In genomic region chr10:119596537-119597404, GRCh38 we compare ENCODE assay signal across 8 cellular contexts. TPM values are rescaled to one million over a fixed set of nuclear protein-coding genes. Genes with fewer than 3 reads are reported as not detected.
DNase-seq lines count a peak whose midpoint lies in the region; ATAC-seq, FAIRE-seq and TF ChIP-seq lines count a peak whose summit lies in the region.

Gene TIAL1 (minus strand): TSS chr10:119596964. CDS start chr10:119596465, 499 bp downstream.

- peak within 1 kb of the TSS; percentile 82 for H2AFZ ChIP-seq in trophoblast cell (ENCODE audit: insufficient read depth, low read length, poor library complexity)

- peak within 1 kb of the TSS; percentile 81 for H3K23ac ChIP-seq in trophoblast cell (ENCODE audit: low read length)

- intact Hi-C loops in adrenal gland (cut with DNase I) (no loop called here), cardiac septum (cut with DNase I) (loop anchor here (5.0 kb wide), 1 partner anchor 71 kb away; no protein-coding TSS in a partner anchor), transverse colon (cut with DNase I; ENCODE audit: low total_unique reads) (loop anchor here (10.0 kb wide), 1 partner anchor 52 kb away; the partner anchor contains the start of gene RGS10)

- peak within 1 kb of the TSS; percentile 99 for H2BK5ac ChIP-seq in trophoblast cell (ENCODE audit: low read depth, low read length, poor library complexity)

- no peaks in the 10 kb centered on the region for H3K27me3 ChIP-seq in adrenal gland
- no peaks in the 10 kb centered on the region for H3K27me3 ChIP-seq in trophoblast cell (ENCODE audit: insufficient read depth, low read length)
- no peaks in the 10 kb centered on the region for H3K27me3 ChIP-seq in transverse colon

- peak within 1 kb of the TSS; percentile 99 for H3K14ac ChIP-seq in trophoblast cell (ENCODE audit: low read length)

- H2BK120ac ChIP-seq in trophoblast cell (ENCODE audit: insufficient read depth, low read length, poor library complexity): peak within 1 kb of the TSS; percentile 95

- TF ChIP-seq POLR2A in GM12892 (IDR thresholded peaks at IDR 0.05; ENCODE audit: low read depth, low read length) (peak; percentile 72), adrenal gland (IDR thresholded peaks at IDR 0.05) (peak; percentile 72 to 94), transverse colon (IDR thresholded peaks at IDR 0.05) (peak; percentile 91)

- H3K4me2 ChIP-seq in trophoblast cell (ENCODE audit: low read length): peak within 1 kb of the TSS; percentile 97

- in situ Hi-C loops in transverse colon (cut with MboI; ENCODE audit: low pct_ligation_motif_present in 1 of 4, low pct_unique_long_range_greater_than_20kb in 1 of 4, low sequenced_read_pairs in 3 of 4): no loop called here

- no peak for TF ChIP-seq EP300 in transverse colon (IDR thresholded peaks at IDR 0.05; ENCODE audit: low read depth)

- FAIRE-seq in GM12892 (lab: Jason Lieb, UNC): peak; percentile 100

- H3K79me2 ChIP-seq in trophoblast cell (ENCODE audit: control insufficient read depth, insufficient read depth, low read length, poor library complexity): peaks cover 15% of the 10 kb centered on the region

- TF ChIP-seq CTCF in adrenal gland (IDR thresholded peaks at IDR 0.05): no peak
- TF ChIP-seq CTCF in transverse colon (IDR thresholded peaks at IDR 0.05): no peak

- no peak within 1 kb of the TSS for H2BK12ac ChIP-seq in trophoblast cell (ENCODE audit: low read length)

- H4K91ac ChIP-seq in trophoblast cell (ENCODE audit: low read depth, low read length): peak within 1 kb of the TSS; percentile 98

- H3K4ac ChIP-seq in trophoblast cell (ENCODE audit: low read depth, low read length): peak within 1 kb of the TSS; percentile 98

- H3K18ac ChIP-seq in trophoblast cell (ENCODE audit: low read length): peak within 1 kb of the TSS; percentile 96

- peaks cover 10% of the 10 kb centered on the region for H3K79me1 ChIP-seq in trophoblast cell (ENCODE audit: low read length)

- peak within 1 kb of the TSS; percentile 99 for H2AK5ac ChIP-seq in trophoblast cell (ENCODE audit: low read length)

- WGBS in adrenal gland, 4 donors: 0 to 1% (median 1%) methylated on average over 41 to 66 of the region's 66 CpGs
- WGBS in trophoblast cell (ENCODE audit: extremely low coverage, insufficient coverage, insufficient read length): no CpG with 5 or more reads among the region's 66 CpGs
- 0% methylated on average over 2 to 63 of the region's 66 CpGs for WGBS in transverse colon (ENCODE audit: low coverage in 1 of 2), 2 donors

- H3K36me3 ChIP-seq in adrenal gland (replicated peaks in 1 of 2): no peaks in the 10 kb centered on the region
- H3K36me3 ChIP-seq in trophoblast cell (ENCODE audit: control insufficient read depth in 1 of 2, insufficient read depth in 2 of 2, low read length in 2 of 2): no peaks in the 10 kb centered on the region
- no peaks in the 10 kb centered on the region for H3K36me3 ChIP-seq in transverse colon

- H4K8ac ChIP-seq in trophoblast cell (ENCODE audit: low read depth, low read length): peak within 1 kb of the TSS; percentile 97

- DNase-seq in GM12892 (ENCODE audit: insufficient read length) (peak; percentile 72), NCI-H146 (lab: John Stamatoyannopoulos, UW) (peak; percentile 99), T-helper 1 cell (peak; percentile 83 to 98 (median 91)), adrenal gland (peak; percentile 96 to 100 (median 99)), cardiac septum (ENCODE audit: low spot score) (peak; percentile 99), trophoblast cell (peak; percentile 100), transverse colon (peak; percentile 98)

- H3K4me1 ChIP-seq in adrenal gland (replicated peaks in 1 of 2) (peaks cover 32 to 46% of the 10 kb centered on the region in 2 donors), trophoblast cell (ENCODE audit: control insufficient read depth in 1 of 2, insufficient read depth in 2 of 2, low read length in 2 of 2) (peaks cover 0 to 8% of the 10 kb centered on the region in 2 experiments), transverse colon (peaks cover 18 to 48% (median 44%) of the 10 kb centered on the region in 4 donors)

- no peaks in the 10 kb centered on the region for H3K9me3 ChIP-seq in adrenal gland (replicated peaks in 1 of 3)
- H3K9me3 ChIP-seq in trophoblast cell (ENCODE audit: insufficient read depth, low read depth, low read length): no peaks in the 10 kb centered on the region
- no peaks in the 10 kb centered on the region for H3K9me3 ChIP-seq in transverse colon

- H3K4me3 ChIP-seq in adrenal gland: peak within 1 kb of the TSS; percentile 72 to 84 (median 80)
- H3K4me3 ChIP-seq in trophoblast cell (ENCODE audit: low read depth, low read length): peak within 1 kb of the TSS; percentile 93
- H3K4me3 ChIP-seq in transverse colon: peak within 1 kb of the TSS; percentile 55 to 95 (median 80)

- peak within 1 kb of the TSS; percentile 100 for H4K12ac ChIP-seq in trophoblast cell (ENCODE audit: low read depth, low read length)

- ATAC-seq in HG02852 (IDR thresholded peaks at IDR 0.05; ENCODE audit: unreplicated experiment): peak; percentile 83

- peak within 1 kb of the TSS; percentile 97 for H3K9ac ChIP-seq in trophoblast cell (ENCODE audit: low read length)

- H3K27ac ChIP-seq in adrenal gland (peak within 1 kb of the TSS; percentile 87 to 99 (median 98)), trophoblast cell (ENCODE audit: low read depth, low read length) (peak within 1 kb of the TSS; percentile 99), transverse colon (peak within 1 kb of the TSS; percentile 97 to 100 (median 99))

RNA-seq across cellular contexts. Expression of gene TIAL1, which starts in this region (rescaled TPM):
- 120 TPM for polyA plus RNA-seq in GM12892 (2012; ENCODE audit: missing spikeins)
- total RNA-seq in adrenal gland: 10 to 100 TPM; 30.7 to 99.8 (median 76.9) TPM
- 10 to 100 TPM; 45.4 to 92.6 (median 47.8) TPM for polyA plus RNA-seq in adrenal gland
- total RNA-seq in cardiac septum: 75.0 TPM
- polyA plus RNA-seq in trophoblast cell (2013): 124 and 125 TPM in 2 replicates
- 100 to 1,000 TPM in 1 of 4 donors, 10 to 100 TPM in 3; 35.2 to 117 (median 66.7) TPM for total RNA-seq in transverse colon

Comparison
In these comparisons a context has a peak if more than half of its experiments do, and no peak if none do; other contexts are left out.
1. Peak in every context shown above with its lines: DNase-seq, ATAC-seq, H3K4me3 ChIP-seq and H3K27ac ChIP-seq.
2. intact Hi-C loops: an anchor here in cardiac septum (5.0 kb wide) and transverse colon (10.0 kb wide); none called in adrenal gland.